In the genomic region with DNA sequence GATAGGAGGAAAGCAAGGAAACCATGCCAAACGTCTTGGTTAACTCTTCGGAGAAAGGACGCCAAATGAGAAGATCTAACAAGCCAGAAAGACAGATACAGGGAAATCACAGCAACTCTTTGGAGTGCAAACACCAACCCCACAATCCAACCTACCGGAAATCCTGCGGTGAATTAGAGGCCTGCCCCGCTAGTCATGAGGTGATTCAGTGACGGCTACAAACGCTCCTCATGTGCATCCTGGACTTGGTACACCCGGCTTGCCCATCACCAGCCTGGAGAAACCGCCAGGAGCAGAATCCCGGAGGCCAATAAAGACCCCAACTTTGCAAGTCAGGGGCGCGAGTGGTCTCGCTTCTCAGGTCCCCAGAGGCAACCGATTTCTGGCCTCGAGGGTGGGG, we compare ENCODE assay signal across 8 cellular contexts. TPM values are rescaled to one million over a fixed set of nuclear protein-coding genes. Genes with fewer than 3 reads are reported as not detected.
DNase-seq lines count a peak whose midpoint lies in the region; ATAC-seq, FAIRE-seq and TF ChIP-seq lines count a peak whose summit lies in the region.
"Not testable (repeated sequence)": the region's sequence is repeated elsewhere in the genome, so short reads cannot be mapped to it uniquely, and the experiment has no call there.

No MANE protein-coding gene starts in this region.

- not testable (repeated sequence) for H2BK5ac ChIP-seq in trophoblast cell (ENCODE audit: low read depth, low read length, poor library complexity)

- not testable (repeated sequence) for H3K36me3 Mint-ChIP-seq in Caco-2 (ENCODE audit: insufficient read depth, unreplicated experiment)

- not testable (repeated sequence) for H2AK5ac ChIP-seq in trophoblast cell (ENCODE audit: low read length)

- not testable (repeated sequence) for H2BK120ac ChIP-seq in trophoblast cell (ENCODE audit: insufficient read depth, low read length, poor library complexity)

- not testable (repeated sequence) for H4K8ac ChIP-seq in trophoblast cell (ENCODE audit: low read depth, low read length)

- not testable (repeated sequence) for TF ChIP-seq EP300 in SK-N-SH (IDR thresholded peaks at IDR 0.05; ENCODE audit: borderline replicate concordance in 1 of 2, low read depth in 1 of 2, low read length in 1 of 2)

- not testable (repeated sequence) for H3K79me1 ChIP-seq in trophoblast cell (ENCODE audit: low read length)

- H3K14ac ChIP-seq in trophoblast cell (ENCODE audit: low read length) = not testable (repeated sequence)

- H3F3A ChIP-seq in SK-N-SH (replicated peaks; ENCODE audit: insufficient read depth) = not testable (repeated sequence)

- H3K4me3 Mint-ChIP-seq in Caco-2 (ENCODE audit: unreplicated experiment) = not testable (repeated sequence)
- peak overlapping the region in 1 of 2 donors; percentile 44 for H3K4me3 Mint-ChIP-seq in stimulated activated naive CD8-positive, alpha-beta T cell treated with anti-CD3 and anti-CD28 coated beads, Interleukin-15, amount 100 ng/mL, for 72 hours

- not testable (repeated sequence) for DNase-seq in Caco-2; SK-N-SH; bronchial epithelial cell (ENCODE audit: low read depth); trophoblast cell
- DNase-seq in activated T-cell treated with anti-CD3 and anti-CD28 coated beads, Interleukin-2, amount 50 U/mL, for 1 hour = peak; percentile 32
- peak; percentile 31 for DNase-seq in left cardiac atrium
- DNase-seq in stimulated activated naive CD8-positive, alpha-beta T cell treated with anti-CD3 and anti-CD28 coated beads, Interleukin-15, amount 100 ng/mL, for 72 hours = peak; percentile 14 to 52

- H4K91ac ChIP-seq in trophoblast cell (ENCODE audit: low read depth, low read length) = not testable (repeated sequence)

- not testable (repeated sequence) for H3K27me3 ChIP-seq in Caco-2 (replicated peaks; ENCODE audit: control insufficient read depth, insufficient read depth, low read length); SK-N-SH (ENCODE audit: insufficient read depth); bronchial epithelial cell (ENCODE audit: control insufficient read depth, insufficient read depth, low read length); trophoblast cell (ENCODE audit: insufficient read depth, low read length)

- not testable (repeated sequence) for H4K12ac ChIP-seq in trophoblast cell (ENCODE audit: low read depth, low read length)

- H2AFZ ChIP-seq in SK-N-SH (ENCODE audit: low read depth); trophoblast cell (ENCODE audit: insufficient read depth, low read length, poor library complexity): not testable (repeated sequence)

- H3K36me3 ChIP-seq in Caco-2 (ENCODE audit: control insufficient read depth, insufficient read depth, low read length); SK-N-SH (replicated peaks in 1 of 2; ENCODE audit: control insufficient read depth in 1 of 2, insufficient read depth in 2 of 2, low read length in 1 of 2); bronchial epithelial cell (ENCODE audit: control insufficient read depth, insufficient read depth, low read length); trophoblast cell (ENCODE audit: control insufficient read depth in 1 of 2, insufficient read depth in 2 of 2, low read length in 2 of 2): not testable (repeated sequence)

- H3K27me3 Mint-ChIP-seq in Caco-2 (ENCODE audit: insufficient read depth, unreplicated experiment); stimulated activated naive CD8-positive, alpha-beta T cell treated with anti-CD3 and anti-CD28 coated beads, Interleukin-15, amount 100 ng/mL, for 72 hours: not testable (repeated sequence)

- not testable (repeated sequence) for H3K27ac Mint-ChIP-seq in Caco-2 (ENCODE audit: unreplicated experiment); stimulated activated naive CD8-positive, alpha-beta T cell treated with anti-CD3 and anti-CD28 coated beads, Interleukin-15, amount 100 ng/mL, for 72 hours

- not testable (repeated sequence) for H3K4ac ChIP-seq in trophoblast cell (ENCODE audit: low read depth, low read length)

- not testable (repeated sequence) for H3K23ac ChIP-seq in trophoblast cell (ENCODE audit: low read length)

- intact Hi-C loops in Caco-2 (cut with micrococcal nuclease; ENCODE audit: unreplicated experiment); left cardiac atrium (cut with DNase I): not testable (repeated sequence)

- H2BK12ac ChIP-seq in trophoblast cell (ENCODE audit: low read length) = not testable (repeated sequence)

- not testable (repeated sequence) for BruUV-seq in Caco-2 (replicated peaks; lab: Mats Ljungman, UMichigan)

- H3K4me2 ChIP-seq in SK-N-SH = not testable (repeated sequence)
- peak overlapping the region; percentile 47 for H3K4me2 ChIP-seq in trophoblast cell (ENCODE audit: low read length)

- H3K79me2 ChIP-seq in SK-N-SH (ENCODE audit: insufficient read depth) = peaks cover 12% of the 10 kb centered on the region; the same call in 1 of the 2 replicates
- not testable (repeated sequence) for H3K79me2 ChIP-seq in trophoblast cell (ENCODE audit: control insufficient read depth, insufficient read depth, low read length, poor library complexity)

- H3K9ac ChIP-seq in SK-N-SH = peak overlapping the region; percentile 43; the same call in 1 of the 2 replicates
- not testable (repeated sequence) for H3K9ac ChIP-seq in trophoblast cell (ENCODE audit: low read length)

- not testable (repeated sequence) for H3K4me1 Mint-ChIP-seq in Caco-2 (ENCODE audit: low read depth, unreplicated experiment); stimulated activated naive CD8-positive, alpha-beta T cell treated with anti-CD3 and anti-CD28 coated beads, Interleukin-15, amount 100 ng/mL, for 72 hours

- not testable (repeated sequence) for TF ChIP-seq RAD21 in SK-N-SH (IDR thresholded peaks at IDR 0.05; ENCODE audit: low read length)

- H3K27ac ChIP-seq in SK-N-SH (ENCODE audit: low read depth in 2 of 2, low read length in 1 of 2) = 0 out of 4 replicates have a peak overlapping the region, but pooled peaks of 1 of the 2 experiments have one; percentile 52
- H3K27ac ChIP-seq in trophoblast cell (ENCODE audit: low read depth, low read length) = not testable (repeated sequence)

- not testable (repeated sequence) for H3K9me3 Mint-ChIP-seq in Caco-2 (ENCODE audit: unreplicated experiment); stimulated activated naive CD8-positive, alpha-beta T cell treated with anti-CD3 and anti-CD28 coated beads, Interleukin-15, amount 100 ng/mL, for 72 hours

- H3K18ac ChIP-seq in trophoblast cell (ENCODE audit: low read length) = not testable (repeated sequence)

- not testable (repeated sequence) for H3K9me3 ChIP-seq in Caco-2; SK-N-SH; trophoblast cell (ENCODE audit: insufficient read depth, low read depth, low read length)

- not testable (repeated sequence) for H3K9me2 ChIP-seq in SK-N-SH

- ATAC-seq in HG02759 (IDR thresholded peaks at IDR 0.05; ENCODE audit: unreplicated experiment) (peak; percentile 34), left cardiac atrium (peak; percentile 67 to 90)
- peak; percentile 79 for ATAC-seq in stimulated activated naive CD8-positive, alpha-beta T cell treated with anti-CD3 and anti-CD28 coated beads, Interleukin-15, amount 100 ng/mL, for 72 hours

- not testable (repeated sequence) for TF ChIP-seq CTCF in Caco-2 (IDR thresholded peaks at IDR 0.05; ENCODE audit: insufficient read depth in 1 of 2, low read depth in 1 of 2, low read length in 1 of 2, severe bottlenecking in 1 of 2, unreplicated experiment in 1 of 2); SK-N-SH (IDR thresholded peaks at IDR 0.05); bronchial epithelial cell (IDR thresholded peaks at IDR 0.05; ENCODE audit: insufficient read depth, low read length, severe bottlenecking)

- FAIRE-seq in bronchial epithelial cell (lab: Jason Lieb, UNC) = not testable (repeated sequence)

- 0% methylated on average over 4 of the region's 16 CpGs for WGBS in SK-N-SH (ENCODE audit: low lambda C conversion rate)
- no CpG with 5 or more reads among the region's 16 CpGs for WGBS in trophoblast cell (ENCODE audit: extremely low coverage, insufficient coverage, insufficient read length)

- CTCF ChIA-PET in Caco-2 (lab: Charles Lee); SK-N-SH (lab: Yijun Ruan, JAX): not testable (repeated sequence)

- POLR2A ChIA-PET in Caco-2 (lab: Charles Lee); SK-N-SH (lab: Yijun Ruan, JAX): not testable (repeated sequence)

- peak overlapping the region; percentile 29 for H3K4me3 ChIP-seq in Caco-2 (ENCODE audit: low read depth, low read length)
- peak overlapping the region; percentile 41 to 68 for H3K4me3 ChIP-seq in SK-N-SH (ENCODE audit: low read depth in 2 of 2, low read length in 1 of 2)
- peak overlapping the region; percentile 21 for H3K4me3 ChIP-seq in bronchial epithelial cell (ENCODE audit: low read depth, low read length)
- H3K4me3 ChIP-seq in trophoblast cell (ENCODE audit: low read depth, low read length) = not testable (repeated sequence)

- not testable (repeated sequence) for H4K20me1 ChIP-seq in SK-N-SH (ENCODE audit: insufficient read depth)

- not testable (repeated sequence) for H3K4me1 ChIP-seq in Caco-2; SK-N-SH (ENCODE audit: control insufficient read depth in 1 of 2, insufficient read depth in 2 of 2, low read depth in 1 of 2, low read length in 1 of 2); trophoblast cell (ENCODE audit: control insufficient read depth in 1 of 2, insufficient read depth in 2 of 2, low read length in 2 of 2)

TF ChIP-seq in SK-N-SH, 30 proteins besides CTCF, POLR2A, EP300 and RAD21:
- TF ChIP-seq, protein P1, sequence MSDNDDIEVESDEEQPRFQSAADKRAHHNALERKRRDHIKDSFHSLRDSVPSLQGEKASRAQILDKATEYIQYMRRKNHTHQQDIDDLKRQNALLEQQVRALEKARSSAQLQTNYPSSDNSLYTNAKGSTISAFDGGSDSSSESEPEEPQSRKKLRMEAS (IDR thresholded peaks at IDR 0.05; ENCODE audit: low read depth) = 0 out of 2 replicates have a peak, but pooled peaks have one; percentile 44

RNA-seq across cellular contexts. Expression of a gene that starts 0.8 kb away (rescaled TPM):
- 18.4 and 19.0 TPM in 2 replicates for total RNA-seq in Caco-2 (2022)
- polyA plus RNA-seq in SK-N-SH (2012; rRNA removed) = 17.8 and 22.6 TPM in 2 replicates
- 9.5 and 10.9 TPM in 2 replicates for polyA plus RNA-seq in SK-N-SH (2012; cell fraction: cytosol; rRNA removed)
- polyA plus RNA-seq in SK-N-SH (2012; cell fraction: nucleus; rRNA removed) = 57.3 and 102 TPM in 2 replicates
- total RNA-seq in bronchial epithelial cell = 6.7 and 12.4 TPM in 2 replicates
- total RNA-seq in left cardiac atrium = 10 to 100 TPM in 1 of 2 donors, 1 to 10 TPM in 1; 5.9 to 11.8 TPM
- 6.8 and 6.9 TPM in 2 replicates for polyA plus RNA-seq in trophoblast cell (2013)
